ENCODE assay signal across 1 cellular context in genomic region chr5:170327168-170327567, GRCh38.
TF ChIP-seq lines count a peak whose summit lies in the region.

No MANE protein-coding gene starts in this region.

TF ChIP-seq in GM23338, 12 proteins besides CTCF, POLR2A, EP300 and RAD21 (continued from another document):
- TF ChIP-seq NANOG (IDR thresholded peaks at IDR 0.05; ENCODE audit: borderline replicate concordance) = no peak
- TF ChIP-seq STAT1 (IDR thresholded peaks at IDR 0.05; ENCODE audit: unreplicated experiment) = no peak
- no peak for TF ChIP-seq POLR2AphosphoS5 (IDR thresholded peaks at IDR 0.05; ENCODE audit: low read depth)
- TF ChIP-seq ZNF114 (CRISPR knock-in tag; IDR thresholded peaks at IDR 0.05) = no peak
- no peak for TF ChIP-seq REST (IDR thresholded peaks at IDR 0.05; ENCODE audit: unreplicated experiment)
- no peak for TF ChIP-seq CREB1 (CRISPR knock-in tag; IDR thresholded peaks at IDR 0.05; ENCODE audit: low read depth)
- TF ChIP-seq ETS1 (IDR thresholded peaks at IDR 0.05) = no peak
- TF ChIP-seq EZH2 (IDR thresholded peaks at IDR 0.05; ENCODE audit: low read depth, unreplicated experiment) = no peak
